In genomic region chr4:110195561-110196205, GRCh38 we compare ENCODE assay signal across 8 cellular contexts. TPM values are rescaled to one million over a fixed set of nuclear protein-coding genes. Genes with fewer than 3 reads are reported as not detected.
DNase-seq lines count a peak whose midpoint lies in the region; ATAC-seq and TF ChIP-seq lines count a peak whose summit lies in the region.

No MANE protein-coding gene starts in this region.

- H3K9me3 ChIP-seq in CD4-positive, alpha-beta T cell (ENCODE audit: control insufficient read depth, low read length): no peaks in the 10 kb centered on the region

- CTCF ChIA-PET in CD4-positive, alpha-beta T cell (lab: Charles Lee): no interaction called here
- CTCF ChIA-PET in activated CD4-positive, alpha-beta memory T cell treated with anti-CD3 and anti-CD28 coated beads, Interleukin-2, amount 10 ng/mL, durations not matched to agents 7 days and 5 days (lab: Charles Lee): interaction anchor here (1.0 to 2.2 kb wide), 2 partner anchors 30 to 146 kb away, joined by 4 to 7 read pairs; no protein-coding TSS in a partner anchor

- H3K4me3 Mint-ChIP-seq in CD4-positive, alpha-beta T cell: peak overlapping the region; percentile 96
- peak overlapping the region; percentile 91 for H3K4me3 Mint-ChIP-seq in activated CD4-positive, alpha-beta memory T cell treated with anti-CD3 and anti-CD28 coated beads, Interleukin-2, amount 10 ng/mL, durations not matched to agents 7 days and 5 days

- peaks cover 4% of the 10 kb centered on the region for H3K4me1 ChIP-seq in rectal smooth muscle tissue (ENCODE audit: control insufficient read depth, insufficient read depth, low read length)

- peaks cover 22% of the 10 kb centered on the region for H3K36me3 Mint-ChIP-seq in CD4-positive, alpha-beta T cell (ENCODE audit: low read depth)
- peaks cover 24% of the 10 kb centered on the region for H3K36me3 Mint-ChIP-seq in activated CD4-positive, alpha-beta memory T cell treated with anti-CD3 and anti-CD28 coated beads, Interleukin-2, amount 10 ng/mL, durations not matched to agents 7 days and 5 days (ENCODE audit: low read depth)

- no peaks in the 10 kb centered on the region for H3K36me3 ChIP-seq in rectal smooth muscle tissue (ENCODE audit: control insufficient read depth, insufficient read depth, low read length)

- H3K27ac ChIP-seq in CD4-positive, alpha-beta T cell (ENCODE audit: low read depth, low read length): peak overlapping the region; percentile 72
- H3K27ac ChIP-seq in rectal smooth muscle tissue (ENCODE audit: low read depth, low read length): peak overlapping the region; percentile 81

- no peak for TF ChIP-seq CTCF in CD4-positive, alpha-beta T cell (IDR thresholded peaks at IDR 0.05)

- peak overlapping the region; percentile 79 for H3K4me3 ChIP-seq in rectal smooth muscle tissue (ENCODE audit: low read length)

- H3K27me3 Mint-ChIP-seq in CD4-positive, alpha-beta T cell: no peaks in the 10 kb centered on the region
- peaks cover 3% of the 10 kb centered on the region for H3K27me3 Mint-ChIP-seq in activated CD4-positive, alpha-beta memory T cell treated with anti-CD3 and anti-CD28 coated beads, Interleukin-2, amount 10 ng/mL, durations not matched to agents 7 days and 5 days

- H3K27ac Mint-ChIP-seq in CD4-positive, alpha-beta T cell: peak overlapping the region; percentile 83
- peak overlapping the region; percentile 94 for H3K27ac Mint-ChIP-seq in activated CD4-positive, alpha-beta memory T cell treated with anti-CD3 and anti-CD28 coated beads, Interleukin-2, amount 10 ng/mL, durations not matched to agents 7 days and 5 days

- peak overlapping the region; percentile 61 for H3K9ac ChIP-seq in rectal smooth muscle tissue (ENCODE audit: low read length)

- peak in 1 of 10 experiments; percentile 1 for DNase-seq in CD4-positive, alpha-beta T cell
- DNase-seq in activated CD4-positive, alpha-beta memory T cell treated with anti-CD3 and anti-CD28 coated beads, Interleukin-2, amount 10 ng/mL, durations not matched to agents 7 days and 5 days: no peak
- peak; percentile 11 for DNase-seq in germinal center (ENCODE audit: low spot score)
- no peak for DNase-seq in GM19238 (ENCODE audit: insufficient read length, low spot score)
- no peak for DNase-seq in activated effector memory CD4-positive, alpha-beta T cell treated with Interleukin-2 at 50 U/mL for 16 hours

- intact Hi-C loops in CD4-positive, alpha-beta T cell (cut with DNase I, micrococcal nuclease): loop anchor here in 1 of 2 experiments (5.0 to 10.0 kb wide), 2 partner anchors 381 to 768 kb away; partner anchors contain the start of gene GAR1

- ATAC-seq in CD4-positive, alpha-beta T cell (ENCODE audit: poor library complexity): no peak
- ATAC-seq in GM19035 (IDR thresholded peaks at IDR 0.05; ENCODE audit: unreplicated experiment) (peak; percentile 1), HG03571 (IDR thresholded peaks at IDR 0.05; ENCODE audit: unreplicated experiment) (peak; percentile 2)

- H3K4me1 Mint-ChIP-seq in CD4-positive, alpha-beta T cell (ENCODE audit: low read depth): peaks cover 42% of the 10 kb centered on the region
- peaks cover 36% of the 10 kb centered on the region for H3K4me1 Mint-ChIP-seq in activated CD4-positive, alpha-beta memory T cell treated with anti-CD3 and anti-CD28 coated beads, Interleukin-2, amount 10 ng/mL, durations not matched to agents 7 days and 5 days

- H3K9me3 Mint-ChIP-seq in CD4-positive, alpha-beta T cell: no peaks in the 10 kb centered on the region
- H3K9me3 Mint-ChIP-seq in activated CD4-positive, alpha-beta memory T cell treated with anti-CD3 and anti-CD28 coated beads, Interleukin-2, amount 10 ng/mL, durations not matched to agents 7 days and 5 days: no peaks in the 10 kb centered on the region

- POLR2A ChIA-PET in CD4-positive, alpha-beta T cell (lab: Charles Lee): interaction anchor here (0.7 to 2.2 kb wide), 2 partner anchors 31 to 624 kb away, joined by 3 to 32 read pairs; no protein-coding TSS in a partner anchor
- POLR2A ChIA-PET in activated CD4-positive, alpha-beta memory T cell treated with anti-CD3 and anti-CD28 coated beads, Interleukin-2, amount 10 ng/mL, durations not matched to agents 7 days and 5 days (lab: Charles Lee): interaction anchor here (1.2 to 6.7 kb wide), 3 partner anchors 30 to 762 kb away, joined by 3 to 142 read pairs (median 6); partner anchors contain the start of gene SEC24B

- no peaks in the 10 kb centered on the region for H3K27me3 ChIP-seq in CD4-positive, alpha-beta T cell (ENCODE audit: control insufficient read depth, insufficient read depth, low read length)
- no peaks in the 10 kb centered on the region for H3K27me3 ChIP-seq in rectal smooth muscle tissue (ENCODE audit: control insufficient read depth, insufficient read depth, low read length)

RNA-seq across cellular contexts. Expression of gene ELOVL6, which starts 2.7 kb away (rescaled TPM):
- total RNA-seq in CD4-positive, alpha-beta T cell: 1 to 10 TPM; 1.6 to 2.9 TPM
- total RNA-seq in activated CD4-positive, alpha-beta memory T cell treated with anti-CD3 and anti-CD28 coated beads, Interleukin-2, amount 10 ng/mL, durations not matched to agents 7 days and 5 days: 10 to 100 TPM; 26.8 to 27.0 TPM

Comparison
In these comparisons a context has a peak if more than half of its experiments do, and no peak if none do; other contexts are left out.
1. RNA of gene ELOVL6, which starts 2.7 kb away (total RNA-seq): 26.8 to 27.0 TPM in activated CD4-positive, alpha-beta memory T cell treated with anti-CD3 and anti-CD28 coated beads, Interleukin-2, amount 10 ng/mL, durations not matched to agents 7 days and 5 days; 1.6 to 2.9 TPM in CD4-positive, alpha-beta T cell; every median in the first group is over 4 times any median in the second.